ENCODE assay signal across 7 cellular contexts in the genomic region with DNA sequence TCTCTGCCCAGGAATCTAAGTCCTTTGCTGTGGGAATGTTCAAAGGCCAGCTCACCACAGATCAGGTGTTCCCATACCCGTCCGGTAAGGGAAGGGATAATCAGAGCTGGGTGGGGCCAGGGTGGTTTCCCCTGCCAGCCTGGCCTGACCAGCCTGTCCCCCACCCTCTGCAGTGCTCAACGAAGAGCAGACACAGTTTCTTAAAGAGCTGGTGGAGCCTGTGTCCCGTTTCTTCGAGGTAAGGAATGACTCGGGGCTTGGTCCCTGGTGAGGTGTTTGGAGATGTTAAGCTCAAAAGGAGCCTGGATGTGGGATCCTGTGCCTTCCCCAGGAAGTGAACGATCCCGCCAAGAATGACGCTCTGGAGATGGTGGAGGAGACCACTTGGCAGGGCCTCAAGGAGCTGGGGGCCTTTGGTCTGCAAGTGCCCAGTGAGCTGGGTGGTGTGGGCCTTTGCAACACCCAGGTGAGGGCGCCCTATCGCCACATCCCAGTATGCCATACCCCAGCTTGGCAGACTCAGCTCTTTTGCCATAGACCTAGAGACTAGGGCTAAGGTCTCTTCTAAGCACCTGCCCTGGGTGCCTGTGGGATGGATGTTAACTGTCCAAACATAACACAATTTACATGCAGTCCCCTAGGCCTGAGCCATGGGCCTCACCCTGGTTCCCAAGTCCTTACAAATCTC. TPM values are rescaled to one million over a fixed set of nuclear protein-coding genes. Genes with fewer than 3 reads are reported as not detected.
A peak's percentile ranks its signal among the peaks of the same experiment; 100 is the strongest.
DNase-seq lines count a peak whose midpoint lies in the region; ATAC-seq lines count a peak whose summit lies in the region.

No MANE protein-coding gene starts in this region.

- H3K36me3 ChIP-seq in ectodermal cell (ENCODE audit: control insufficient read depth, insufficient read depth, low read length) (peaks cover 31% of the 10 kb centered on the region), mesenchymal stem cell (ENCODE audit: control insufficient read depth in 1 of 2, insufficient read depth in 2 of 2, low read depth in 1 of 2, low read length in 2 of 2) (peaks cover 45 to 46% of the 10 kb centered on the region in 2 experiments), stomach smooth muscle (ENCODE audit: control insufficient read depth in 2 of 2, insufficient read depth in 2 of 2, low read length in 2 of 2) (peaks cover 25 to 29% of the 10 kb centered on the region in 2 donors)

- H3K14ac ChIP-seq in mesenchymal stem cell (ENCODE audit: low read length in 2 of 2): peak overlapping the region in 1 of 2 experiments; percentile 73

- peak overlapping the region; percentile 29 for H2AK5ac ChIP-seq in mesenchymal stem cell (ENCODE audit: low read length, severe bottlenecking)

- ATAC-seq in HG02973 (IDR thresholded peaks at IDR 0.05; ENCODE audit: unreplicated experiment): no peak

- H3K23ac ChIP-seq in mesenchymal stem cell (ENCODE audit: low read length in 2 of 2): peak overlapping the region in 1 of 2 experiments; percentile 91

- H3K9me3 ChIP-seq in ectodermal cell (ENCODE audit: control insufficient read depth, low read length): no peaks in the 10 kb centered on the region
- no peaks in the 10 kb centered on the region for H3K9me3 ChIP-seq in mesenchymal stem cell (ENCODE audit: control insufficient read depth, low read length)
- H3K9me3 ChIP-seq in stomach smooth muscle (ENCODE audit: control insufficient read depth in 2 of 2, low read length in 2 of 2): no peaks in the 10 kb centered on the region

- H3K27ac ChIP-seq in ectodermal cell (ENCODE audit: insufficient read depth, low read depth, low read length, poor library complexity, severe bottlenecking) (peak overlapping the region; percentile 65), mesenchymal stem cell (ENCODE audit: low read length, poor library complexity, severe bottlenecking) (peak overlapping the region; percentile 77), stomach smooth muscle (ENCODE audit: low read length) (peak overlapping the region; percentile 96)

- H3K79me1 ChIP-seq in mesenchymal stem cell (replicated peaks; ENCODE audit: low read length, poor library complexity, severe bottlenecking): peaks cover 18% of the 10 kb centered on the region

- H4K91ac ChIP-seq in mesenchymal stem cell (ENCODE audit: low read length): peak overlapping the region; percentile 93

- H3K4me3 ChIP-seq in GM08714 (ENCODE audit: low read length) (peak overlapping the region; percentile 86), ectodermal cell (ENCODE audit: insufficient read depth, low read depth, low read length) (peak overlapping the region; percentile 87), mesenchymal stem cell (ENCODE audit: insufficient read depth in 1 of 2, low read depth in 1 of 2, low read length in 2 of 2) (peak overlapping the region; percentile 83 to 88), stomach smooth muscle (ENCODE audit: low read length in 2 of 2) (peak overlapping the region; percentile 87 to 93)

- peak overlapping the region; percentile 37 to 94 for H3K18ac ChIP-seq in mesenchymal stem cell (ENCODE audit: low read depth in 1 of 2, low read length in 2 of 2)

- DNase-seq in NAMALWA (ENCODE audit: low spot score): peak; percentile 62
- peak; percentile 52 for DNase-seq in activated CD4-positive, CD25-positive, alpha-beta regulatory T cell treated with anti-CD3 and anti-CD28 coated beads, Interleukin-2, amount 50 U/mL, for 72 hours
- DNase-seq in mesenchymal stem cell: peak; percentile 67

- peak overlapping the region; percentile 57 for H2BK5ac ChIP-seq in mesenchymal stem cell (ENCODE audit: low read depth, low read length, poor library complexity, severe bottlenecking)

- H2BK15ac ChIP-seq in mesenchymal stem cell (ENCODE audit: low read depth, poor library complexity, severe bottlenecking): no peak overlapping the region

- H2BK12ac ChIP-seq in mesenchymal stem cell (ENCODE audit: low read length in 2 of 2): peak overlapping the region in 1 of 2 experiments; percentile 70

- H3K27me3 ChIP-seq in ectodermal cell (ENCODE audit: control insufficient read depth, insufficient read depth, low read length, poor library complexity, severe bottlenecking) (no peaks in the 10 kb centered on the region), mesenchymal stem cell (ENCODE audit: control insufficient read depth in 1 of 2, insufficient read depth in 1 of 2, low read length in 2 of 2) (no peaks in the 10 kb centered on the region), stomach smooth muscle (ENCODE audit: control insufficient read depth in 1 of 2, insufficient read depth in 2 of 2, low read length in 2 of 2) (no peaks in the 10 kb centered on the region)

- no peak overlapping the region for H2AFZ ChIP-seq in mesenchymal stem cell (ENCODE audit: low read depth, low read length)

- peaks cover 30% of the 10 kb centered on the region for H3K4me1 ChIP-seq in ectodermal cell (ENCODE audit: control insufficient read depth, insufficient read depth, low read length)
- H3K4me1 ChIP-seq in mesenchymal stem cell (ENCODE audit: control insufficient read depth, insufficient read depth, low read depth, low read length): peaks cover 70% of the 10 kb centered on the region
- H3K4me1 ChIP-seq in stomach smooth muscle (ENCODE audit: control insufficient read depth, insufficient read depth, low read length): peaks cover 56% of the 10 kb centered on the region

- peak overlapping the region; percentile 52 to 88 for H3K4ac ChIP-seq in mesenchymal stem cell (ENCODE audit: low read depth in 1 of 2, low read length in 2 of 2)

- H2BK120ac ChIP-seq in mesenchymal stem cell (ENCODE audit: low read depth, low read length): peak overlapping the region; percentile 66

- WGBS in ectodermal cell, 2 experiments: 52 to 57% methylated on average over 11 of the region's 11 CpGs
- 33% methylated on average over 11 of the region's 11 CpGs for WGBS in mesenchymal stem cell

- H3K4me2 ChIP-seq in mesenchymal stem cell (ENCODE audit: low read length, poor library complexity, severe bottlenecking): peak overlapping the region; percentile 85

- peak overlapping the region; percentile 57 for H4K8ac ChIP-seq in mesenchymal stem cell (ENCODE audit: low read length)

- H3K9ac ChIP-seq in mesenchymal stem cell (ENCODE audit: low read length) (peak overlapping the region; percentile 96), stomach smooth muscle (ENCODE audit: low read length in 2 of 2) (peak overlapping the region; percentile 92)

RNA-seq across cellular contexts. Expression of a gene that starts 1.0 kb away (rescaled TPM):
- polyA plus RNA-seq in ectodermal cell (2013, experiment 1 of 4): 386 TPM
- 387 TPM for polyA plus RNA-seq in ectodermal cell (2013, experiment 2 of 4)
- 301 TPM for polyA plus RNA-seq in ectodermal cell (2013, experiment 3 of 4)
- polyA plus RNA-seq in ectodermal cell (2013, experiment 4 of 4): 371 TPM
- polyA plus RNA-seq in mesenchymal stem cell (2013, experiment 1 of 2): 273 TPM
- polyA plus RNA-seq in mesenchymal stem cell (2013, experiment 2 of 2): 278 TPM

RNA-seq across cellular contexts. Expression of a gene that starts 1.1 kb away (rescaled TPM):
- polyA plus RNA-seq in ectodermal cell (2013, experiment 1 of 4): 93.7 TPM
- 92.1 TPM for polyA plus RNA-seq in ectodermal cell (2013, experiment 2 of 4)
- 73.8 TPM for polyA plus RNA-seq in ectodermal cell (2013, experiment 3 of 4)
- 80.9 TPM for polyA plus RNA-seq in ectodermal cell (2013, experiment 4 of 4)
- 21.6 TPM for polyA plus RNA-seq in mesenchymal stem cell (2013, experiment 1 of 2)
- 20.4 TPM for polyA plus RNA-seq in mesenchymal stem cell (2013, experiment 2 of 2)

RNA-seq across cellular contexts. Expression of a gene that starts 13.6 kb away (rescaled TPM):
- 86.8 TPM for polyA plus RNA-seq in ectodermal cell (2013, experiment 1 of 4)
- polyA plus RNA-seq in ectodermal cell (2013, experiment 2 of 4): 86.8 TPM
- polyA plus RNA-seq in ectodermal cell (2013, experiment 3 of 4): 62.2 TPM
- 74.7 TPM for polyA plus RNA-seq in ectodermal cell (2013, experiment 4 of 4)
- 40.7 TPM for polyA plus RNA-seq in mesenchymal stem cell (2013, experiment 1 of 2)
- polyA plus RNA-seq in mesenchymal stem cell (2013, experiment 2 of 2): 39.7 TPM

RNA-seq across cellular contexts. Expression of a gene that starts 18.5 kb away (rescaled TPM):
- polyA plus RNA-seq in ectodermal cell (2013, experiment 1 of 4): 89.7 TPM
- polyA plus RNA-seq in ectodermal cell (2013, experiment 2 of 4): 99.3 TPM
- polyA plus RNA-seq in ectodermal cell (2013, experiment 3 of 4): 72.2 TPM
- 85.3 TPM for polyA plus RNA-seq in ectodermal cell (2013, experiment 4 of 4)
- polyA plus RNA-seq in mesenchymal stem cell (2013, experiment 1 of 2): 117 TPM
- polyA plus RNA-seq in mesenchymal stem cell (2013, experiment 2 of 2): 119 TPM

RNA-seq across cellular contexts. Expression of a gene that starts 21.5 kb away (rescaled TPM):
- 564 TPM for polyA plus RNA-seq in ectodermal cell (2013, experiment 1 of 4)
- polyA plus RNA-seq in ectodermal cell (2013, experiment 2 of 4): 562 TPM
- polyA plus RNA-seq in ectodermal cell (2013, experiment 3 of 4): 520 TPM
- polyA plus RNA-seq in ectodermal cell (2013, experiment 4 of 4): 589 TPM
- polyA plus RNA-seq in mesenchymal stem cell (2013, experiment 1 of 2): 1,180 TPM
- 1,203 TPM for polyA plus RNA-seq in mesenchymal stem cell (2013, experiment 2 of 2)
